1 cellular context compared by ENCODE assay signal in the genomic region with DNA sequence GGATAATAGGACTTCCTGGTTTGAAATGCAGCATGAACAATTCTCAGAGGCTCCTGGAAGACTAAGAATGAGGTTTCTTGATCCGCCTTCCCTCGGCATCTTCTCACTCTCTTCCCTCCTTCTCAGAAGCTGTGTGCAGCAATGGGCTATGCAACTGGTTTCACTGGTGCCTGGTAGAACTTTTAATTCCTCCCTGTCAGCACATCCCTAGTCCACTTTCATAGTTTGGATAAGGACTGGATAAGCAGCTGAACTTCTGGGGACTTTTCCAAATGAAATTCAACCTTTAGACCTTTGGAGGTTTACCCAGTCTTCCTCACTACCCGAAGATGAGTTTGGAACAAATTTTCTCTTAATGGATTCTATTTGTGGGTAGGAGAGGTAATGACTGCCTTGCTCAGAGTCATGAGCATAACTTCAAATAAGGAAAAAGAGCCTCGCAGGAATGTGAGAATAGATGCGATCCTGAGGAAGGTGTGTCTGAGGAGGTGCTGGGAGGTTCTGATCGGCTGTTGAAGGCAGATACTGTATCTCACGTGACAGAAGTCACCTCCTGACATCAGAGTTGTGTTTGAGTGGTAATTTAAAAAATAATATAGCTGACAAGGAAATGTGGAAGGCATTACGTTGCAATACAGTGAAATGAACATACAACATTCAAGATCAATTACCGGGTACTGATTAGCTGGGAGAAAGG.
TF ChIP-seq lines count a peak whose summit lies in the region.

No MANE protein-coding gene starts in this region.

TF ChIP-seq in GM23338, 12 proteins besides CTCF, POLR2A, EP300 and RAD21 (continued from another document):
- TF ChIP-seq, protein P1, sequence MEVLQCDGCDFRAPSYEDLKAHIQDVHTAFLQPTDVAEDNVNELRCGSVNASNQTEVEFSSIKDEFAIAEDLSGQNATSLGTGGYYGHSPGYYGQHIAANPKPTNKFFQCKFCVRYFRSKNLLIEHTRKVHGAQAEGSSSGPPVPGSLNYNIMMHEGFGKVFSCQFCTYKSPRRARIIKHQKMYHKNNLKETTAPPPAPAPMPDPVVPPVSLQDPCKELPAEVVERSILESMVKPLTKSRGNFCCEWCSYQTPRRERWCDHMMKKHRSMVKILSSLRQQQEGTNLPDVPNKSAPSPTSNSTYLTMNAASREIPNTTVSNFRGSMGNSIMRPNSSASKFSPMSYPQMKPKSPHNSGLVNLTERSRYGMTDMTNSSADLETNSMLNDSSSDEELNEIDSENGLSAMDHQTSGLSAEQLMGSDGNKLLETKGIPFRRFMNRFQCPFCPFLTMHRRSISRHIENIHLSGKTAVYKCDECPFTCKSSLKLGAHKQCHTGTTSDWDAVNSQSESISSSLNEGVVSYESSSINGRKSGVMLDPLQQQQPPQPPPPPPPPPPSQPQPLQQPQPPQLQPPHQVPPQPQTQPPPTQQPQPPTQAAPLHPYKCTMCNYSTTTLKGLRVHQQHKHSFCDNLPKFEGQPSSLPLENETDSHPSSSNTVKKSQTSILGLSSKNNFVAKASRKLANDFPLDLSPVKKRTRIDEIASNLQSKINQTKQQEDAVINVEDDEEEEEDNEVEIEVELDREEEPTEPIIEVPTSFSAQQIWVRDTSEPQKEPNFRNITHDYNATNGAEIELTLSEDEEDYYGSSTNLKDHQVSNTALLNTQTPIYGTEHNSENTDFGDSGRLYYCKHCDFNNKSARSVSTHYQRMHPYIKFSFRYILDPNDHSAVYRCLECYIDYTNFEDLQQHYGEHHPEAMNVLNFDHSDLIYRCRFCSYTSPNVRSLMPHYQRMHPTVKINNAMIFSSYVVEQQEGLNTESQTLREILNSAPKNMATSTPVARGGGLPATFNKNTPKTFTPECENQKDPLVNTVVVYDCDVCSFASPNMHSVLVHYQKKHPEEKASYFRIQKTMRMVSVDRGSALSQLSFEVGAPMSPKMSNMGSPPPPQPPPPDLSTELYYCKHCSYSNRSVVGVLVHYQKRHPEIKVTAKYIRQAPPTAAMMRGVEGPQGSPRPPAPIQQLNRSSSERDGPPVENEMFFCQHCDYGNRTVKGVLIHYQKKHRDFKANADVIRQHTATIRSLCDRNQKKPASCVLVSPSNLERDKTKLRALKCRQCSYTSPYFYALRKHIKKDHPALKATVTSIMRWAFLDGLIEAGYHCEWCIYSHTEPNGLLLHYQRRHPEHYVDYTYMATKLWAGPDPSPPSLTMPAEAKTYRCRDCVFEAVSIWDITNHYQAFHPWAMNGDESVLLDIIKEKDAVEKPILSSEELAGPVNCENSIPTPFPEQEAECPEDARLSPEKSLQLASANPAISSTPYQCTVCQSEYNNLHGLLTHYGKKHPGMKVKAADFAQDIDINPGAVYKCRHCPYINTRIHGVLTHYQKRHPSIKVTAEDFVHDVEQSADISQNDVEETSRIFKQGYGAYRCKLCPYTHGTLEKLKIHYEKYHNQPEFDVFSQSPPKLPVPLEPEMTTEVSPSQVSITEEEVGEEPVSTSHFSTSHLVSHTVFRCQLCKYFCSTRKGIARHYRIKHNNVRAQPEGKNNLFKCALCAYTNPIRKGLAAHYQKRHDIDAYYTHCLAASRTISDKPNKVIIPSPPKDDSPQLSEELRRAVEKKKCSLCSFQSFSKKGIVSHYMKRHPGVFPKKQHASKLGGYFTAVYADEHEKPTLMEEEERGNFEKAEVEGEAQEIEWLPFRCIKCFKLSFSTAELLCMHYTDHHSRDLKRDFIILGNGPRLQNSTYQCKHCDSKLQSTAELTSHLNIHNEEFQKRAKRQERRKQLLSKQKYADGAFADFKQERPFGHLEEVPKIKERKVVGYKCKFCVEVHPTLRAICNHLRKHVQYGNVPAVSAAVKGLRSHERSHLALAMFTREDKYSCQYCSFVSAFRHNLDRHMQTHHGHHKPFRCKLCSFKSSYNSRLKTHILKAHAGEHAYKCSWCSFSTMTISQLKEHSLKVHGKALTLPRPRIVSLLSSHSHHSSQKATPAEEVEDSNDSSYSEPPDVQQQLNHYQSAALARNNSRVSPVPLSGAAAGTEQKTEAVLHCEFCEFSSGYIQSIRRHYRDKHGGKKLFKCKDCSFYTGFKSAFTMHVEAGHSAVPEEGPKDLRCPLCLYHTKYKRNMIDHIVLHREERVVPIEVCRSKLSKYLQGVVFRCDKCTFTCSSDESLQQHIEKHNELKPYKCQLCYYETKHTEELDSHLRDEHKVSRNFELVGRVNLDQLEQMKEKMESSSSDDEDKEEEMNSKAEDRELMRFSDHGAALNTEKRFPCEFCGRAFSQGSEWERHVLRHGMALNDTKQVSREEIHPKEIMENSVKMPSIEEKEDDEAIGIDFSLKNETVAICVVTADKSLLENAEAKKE (CRISPR knock-in tag; IDR thresholded peaks at IDR 0.05), result no peak
- TF ChIP-seq POLR2AphosphoS5 (IDR thresholded peaks at IDR 0.05; ENCODE audit: low read depth) (no peak), JUNB (IDR thresholded peaks at IDR 0.05; ENCODE audit: unreplicated experiment) (no peak), ZNF331 (CRISPR knock-in tag; IDR thresholded peaks at IDR 0.05; ENCODE audit: low read depth) (no peak), ZNF114 (CRISPR knock-in tag; IDR thresholded peaks at IDR 0.05) (no peak)
- TF ChIP-seq, protein P2, sequence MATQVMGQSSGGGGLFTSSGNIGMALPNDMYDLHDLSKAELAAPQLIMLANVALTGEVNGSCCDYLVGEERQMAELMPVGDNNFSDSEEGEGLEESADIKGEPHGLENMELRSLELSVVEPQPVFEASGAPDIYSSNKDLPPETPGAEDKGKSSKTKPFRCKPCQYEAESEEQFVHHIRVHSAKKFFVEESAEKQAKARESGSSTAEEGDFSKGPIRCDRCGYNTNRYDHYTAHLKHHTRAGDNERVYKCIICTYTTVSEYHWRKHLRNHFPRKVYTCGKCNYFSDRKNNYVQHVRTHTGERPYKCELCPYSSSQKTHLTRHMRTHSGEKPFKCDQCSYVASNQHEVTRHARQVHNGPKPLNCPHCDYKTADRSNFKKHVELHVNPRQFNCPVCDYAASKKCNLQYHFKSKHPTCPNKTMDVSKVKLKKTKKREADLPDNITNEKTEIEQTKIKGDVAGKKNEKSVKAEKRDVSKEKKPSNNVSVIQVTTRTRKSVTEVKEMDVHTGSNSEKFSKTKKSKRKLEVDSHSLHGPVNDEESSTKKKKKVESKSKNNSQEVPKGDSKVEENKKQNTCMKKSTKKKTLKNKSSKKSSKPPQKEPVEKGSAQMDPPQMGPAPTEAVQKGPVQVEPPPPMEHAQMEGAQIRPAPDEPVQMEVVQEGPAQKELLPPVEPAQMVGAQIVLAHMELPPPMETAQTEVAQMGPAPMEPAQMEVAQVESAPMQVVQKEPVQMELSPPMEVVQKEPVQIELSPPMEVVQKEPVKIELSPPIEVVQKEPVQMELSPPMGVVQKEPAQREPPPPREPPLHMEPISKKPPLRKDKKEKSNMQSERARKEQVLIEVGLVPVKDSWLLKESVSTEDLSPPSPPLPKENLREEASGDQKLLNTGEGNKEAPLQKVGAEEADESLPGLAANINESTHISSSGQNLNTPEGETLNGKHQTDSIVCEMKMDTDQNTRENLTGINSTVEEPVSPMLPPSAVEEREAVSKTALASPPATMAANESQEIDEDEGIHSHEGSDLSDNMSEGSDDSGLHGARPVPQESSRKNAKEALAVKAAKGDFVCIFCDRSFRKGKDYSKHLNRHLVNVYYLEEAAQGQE (IDR thresholded peaks at IDR 0.05; ENCODE audit: unreplicated experiment), result no peak
